13 cellular contexts compared by ENCODE assay signal in the genomic region with DNA sequence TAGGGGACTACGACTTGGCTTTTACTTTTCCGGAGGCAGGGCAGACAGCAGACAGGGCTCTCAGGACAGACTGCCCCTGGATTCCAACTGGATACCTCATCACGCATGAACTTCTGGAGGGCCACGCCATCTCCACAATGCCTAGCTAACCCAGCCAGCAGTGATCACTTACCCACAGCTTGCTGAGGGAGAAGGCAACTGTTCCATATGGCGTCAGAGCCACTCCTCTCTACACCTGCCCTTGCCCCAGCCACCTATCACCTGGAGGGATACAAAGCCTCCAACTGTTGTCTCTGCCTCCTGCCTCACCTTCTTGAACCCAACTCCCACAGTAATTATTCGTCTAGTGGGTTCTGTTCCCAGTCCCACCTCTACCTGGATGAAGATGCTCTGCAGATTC.
"Had no signal": no experiment of that assay in that cellular context is flagged by ENCODE, and none has a peak within 500 bp of the region (broad histone marks: within the 10 kb centered on the region; RNA-seq: fewer than 3 reads in every experiment).

No MANE protein-coding gene starts in this region.

- H3K4me2 ChIP-seq: smooth muscle cell had no signal

- H3K4me3 Mint-ChIP-seq: brain; endodermal cell; naive B cell; stimulated activated effector memory CD8-positive, alpha-beta T cell treated with anti-CD3 and anti-CD28 coated beads, Interleukin-12 subunit alpha, Interleukin-12 subunit beta, amount 100 ng/mL, for 72 hours had no signal

- H3K27me3 Mint-ChIP-seq: brain, naive B cell had no signal

- H3K4me1 ChIP-seq: lower lobe of right lung, transverse colon had no signal

- H3K27me3 ChIP-seq: neutrophil, transverse colon had no signal

- H3K4me3 ChIP-seq: lower lobe of right lung, smooth muscle cell, transverse colon had no signal

- H3K9me3 Mint-ChIP-seq: brain; endodermal cell; naive B cell; stimulated activated effector memory CD8-positive, alpha-beta T cell treated with anti-CD3 and anti-CD28 coated beads, Interleukin-12 subunit alpha, Interleukin-12 subunit beta, amount 100 ng/mL, for 72 hours had no signal

- H3K9me3 ChIP-seq: lower lobe of right lung, neutrophil, transverse colon had no signal

- H3K27ac Mint-ChIP-seq: brain, endodermal cell, naive B cell had no signal

- H3K27ac ChIP-seq: lower lobe of right lung, neutrophil, transverse colon had no signal

- DNase-seq: activated CD4-positive, alpha-beta T cell treated with anti-CD3 and anti-CD28 coated beads, Interleukin-2, amount 50 U/mL, for 1 hour; amniotic stem cell; glutamatergic neuron; lower lobe of right lung; naive B cell; right cardiac atrium; T1000; transverse colon had no signal

- H3K4me1 Mint-ChIP-seq: endodermal cell had no signal

- ATAC-seq: lower lobe of right lung; right cardiac atrium; stimulated activated effector memory CD8-positive, alpha-beta T cell treated with anti-CD3 and anti-CD28 coated beads, Interleukin-12 subunit alpha, Interleukin-12 subunit beta, amount 100 ng/mL, for 72 hours had no signal
